In genomic region chr13:59568306-59568705, GRCh38 we compare ENCODE assay signal across 25 cellular contexts.
"Had no signal": no experiment of that assay in that cellular context is flagged by ENCODE, and none has a peak within 500 bp of the region (broad histone marks: within the 10 kb centered on the region; RNA-seq: fewer than 3 reads in every experiment).

No MANE protein-coding gene starts in this region.

- H3K36me3 ChIP-seq: esophagus squamous epithelium, pancreas, tibial artery, upper lobe of left lung, uterus had no signal

- FAIRE-seq: colon, keratinocyte, pancreas, small intestine had no signal

- H3K36me3 Mint-ChIP-seq: immature natural killer cell; stimulated activated effector memory CD8-positive, alpha-beta T cell treated with anti-CD3 and anti-CD28 coated beads, Interleukin-12 subunit alpha, Interleukin-12 subunit beta, amount 100 ng/mL, for 72 hours had no signal

- H3K27ac ChIP-seq: esophagus squamous epithelium, pancreas, tibial artery, upper lobe of left lung, uterus had no signal

- H3K4me3 ChIP-seq: esophagus squamous epithelium, lung, mucosa of descending colon, pancreas, tibial artery, upper lobe of left lung, uterus had no signal

- H3K27me3 ChIP-seq: esophagus squamous epithelium, pancreas, tibial artery, upper lobe of left lung, uterus had no signal

- H3K4me1 ChIP-seq: esophagus squamous epithelium, pancreas, tibial artery, upper lobe of left lung, uterus had no signal

- DNase-seq: cerebellar nuclear complex; effector CD4-positive, alpha-beta T cell; esophagus squamous epithelium; foreskin fibroblast; immature natural killer cell; left cardiac atrium; left ventricle myocardium superior; mucosa of descending colon; naive thymus-derived CD8-positive, alpha-beta T cell; occipital lobe; pancreas; right cardiac atrium; small intestine; stimulated activated CD4-positive, alpha-beta T cell treated with anti-CD3 and anti-CD28 coated beads, Interleukin-2, amount 100 ng/mL, for 48 hours; stimulated activated CD8-positive, alpha-beta memory T cell treated with anti-CD3 and anti-CD28 coated beads, Interleukin-4, amount 100 ng/mL, for 48 hours; stimulated activated naive CD8-positive, alpha-beta T cell treated with anti-CD3 and anti-CD28 coated beads, Interleukin-15, Interleukin-2, amounts not matched to agents 100 U/mL and 50 U/mL, for 24 hours; tibial artery; upper lobe of left lung; uterus had no signal

- ATAC-seq: left cardiac atrium; left ventricle myocardium superior; mucosa of descending colon; naive thymus-derived CD8-positive, alpha-beta T cell; pancreas; right cardiac atrium; stimulated activated effector memory CD8-positive, alpha-beta T cell treated with anti-CD3 and anti-CD28 coated beads, Interleukin-12 subunit alpha, Interleukin-12 subunit beta, amount 100 ng/mL, for 72 hours; stimulated activated naive CD8-positive, alpha-beta T cell treated with anti-CD3 and anti-CD28 coated beads, Interleukin-15, Interleukin-2, amounts not matched to agents 100 U/mL and 50 U/mL, for 24 hours had no signal

- H3K4me1 Mint-ChIP-seq: immature natural killer cell had no signal

- H3K4me3 Mint-ChIP-seq: dendritic cell treated with granulocyte-macrophage colony-stimulating factor and Interleukin-4, amounts not matched to agents 40 ng/mL and 50 ng/mL, for 4 days; immature natural killer cell; naive thymus-derived CD8-positive, alpha-beta T cell; stimulated activated effector memory CD8-positive, alpha-beta T cell treated with anti-CD3 and anti-CD28 coated beads, Interleukin-12 subunit alpha, Interleukin-12 subunit beta, amount 100 ng/mL, for 72 hours had no signal

- H3K27ac Mint-ChIP-seq: dendritic cell treated with granulocyte-macrophage colony-stimulating factor and Interleukin-4, amounts not matched to agents 40 ng/mL and 50 ng/mL, for 4 days; immature natural killer cell; naive thymus-derived CD8-positive, alpha-beta T cell; progenitor cell of endocrine pancreas; stimulated activated effector memory CD8-positive, alpha-beta T cell treated with anti-CD3 and anti-CD28 coated beads, Interleukin-12 subunit alpha, Interleukin-12 subunit beta, amount 100 ng/mL, for 72 hours had no signal

- H3K27me3 Mint-ChIP-seq: dendritic cell treated with granulocyte-macrophage colony-stimulating factor and Interleukin-4, amounts not matched to agents 40 ng/mL and 50 ng/mL, for 4 days; progenitor cell of endocrine pancreas had no signal

- H3K9me3 ChIP-seq: mucosa of descending colon, pancreas, upper lobe of left lung, uterus had no signal
